ENCODE assay signal across 13 cellular contexts in genomic region chr20:25051386-25052155, GRCh38. TPM values are rescaled to one million over a fixed set of nuclear protein-coding genes. Genes with fewer than 3 reads are reported as not detected.
DNase-seq lines count a peak whose midpoint lies in the region; ATAC-seq and TF ChIP-seq lines count a peak whose summit lies in the region.
"Had no signal": no experiment of that assay in that cellular context is flagged by ENCODE, and none has a peak within 500 bp of the region (broad histone marks: within the 10 kb centered on the region; RNA-seq: fewer than 3 reads in every experiment).

No MANE protein-coding gene starts in this region.

- no peak overlapping the region for H3K4me3 Mint-ChIP-seq in activated naive CD8-positive, alpha-beta T cell
- no peak overlapping the region for H3K4me3 Mint-ChIP-seq in activated naive CD8-positive, alpha-beta T cell treated with anti-CD3 and anti-CD28 coated beads for 36 hours
- H3K4me3 Mint-ChIP-seq in naive B cell: peak overlapping the region in 7 of 8 donors; percentile 16 to 93 (median 67)

- TF ChIP-seq POLR2A in esophagus muscularis mucosa (IDR thresholded peaks at IDR 0.05; ENCODE audit: low read depth): no peak

- ATAC-seq in naive B cell (ENCODE audit: low read depth in 2 of 2) (no peak), GM21825 (IDR thresholded peaks at IDR 0.05; ENCODE audit: unreplicated experiment) (no peak)

- WGBS in esophagus muscularis mucosa: 95% methylated on average over 7 of the region's 7 CpGs

- TF ChIP-seq EP300 in esophagus muscularis mucosa (IDR thresholded peaks at IDR 0.05): no peak

- DNase-seq in activated naive CD8-positive, alpha-beta T cell treated with anti-CD3 and anti-CD28 coated beads for 36 hours: no peak
- DNase-seq in esophagus muscularis mucosa (ENCODE audit: extremely low spot score) (no peak), naive B cell (no peak), tibial artery (peak; percentile 12 to 51), NCI-H1417 treated with DMSO at 0.1 percent for 48 hours (lab: John Stamatoyannopoulos, UW) (no peak)
- DNase-seq in stimulated activated CD4-positive, alpha-beta T cell treated with anti-CD3 and anti-CD28 coated beads, Interleukin-12 subunit alpha, Interleukin-12 subunit beta, amount 100 ng/mL, for 4 hours: no peak
- DNase-seq: activated gamma-delta T cell, DMS79, HCEC 1CT, small intestine had no signal

- no peaks in the 10 kb centered on the region for H3K27me3 Mint-ChIP-seq in activated naive CD8-positive, alpha-beta T cell
- H3K27me3 Mint-ChIP-seq in activated naive CD8-positive, alpha-beta T cell treated with anti-CD3 and anti-CD28 coated beads for 36 hours: no peaks in the 10 kb centered on the region
- H3K27me3 Mint-ChIP-seq in naive B cell: no peaks in the 10 kb centered on the region

- TF ChIP-seq CTCF in esophagus muscularis mucosa (IDR thresholded peaks at IDR 0.05) (no peak), tibial artery (IDR thresholded peaks at IDR 0.05) (no peak)

- H3K4me3 ChIP-seq in esophagus muscularis mucosa (no peak overlapping the region), tibial artery (no peak overlapping the region)

- peaks cover 6% of the 10 kb centered on the region for H3K36me3 Mint-ChIP-seq in activated naive CD8-positive, alpha-beta T cell
- H3K36me3 Mint-ChIP-seq in activated naive CD8-positive, alpha-beta T cell treated with anti-CD3 and anti-CD28 coated beads for 36 hours: no peaks in the 10 kb centered on the region
- peaks cover 0 to 7% of the 10 kb centered on the region in 2 donors for H3K36me3 Mint-ChIP-seq in naive B cell

- peaks cover 61% of the 10 kb centered on the region for H3K4me1 Mint-ChIP-seq in activated naive CD8-positive, alpha-beta T cell (ENCODE audit: low read depth)
- H3K4me1 Mint-ChIP-seq in activated naive CD8-positive, alpha-beta T cell treated with anti-CD3 and anti-CD28 coated beads for 36 hours: peaks cover 53% of the 10 kb centered on the region
- peaks cover 68 to 87% (median 87%) of the 10 kb centered on the region in 3 donors for H3K4me1 Mint-ChIP-seq in naive B cell

- H3K9me3 ChIP-seq in esophagus muscularis mucosa (no peaks in the 10 kb centered on the region), tibial artery (no peaks in the 10 kb centered on the region)

- H3K9me3 Mint-ChIP-seq in activated naive CD8-positive, alpha-beta T cell (ENCODE audit: low read depth): no peaks in the 10 kb centered on the region
- H3K9me3 Mint-ChIP-seq in activated naive CD8-positive, alpha-beta T cell treated with anti-CD3 and anti-CD28 coated beads for 36 hours: no peaks in the 10 kb centered on the region
- H3K9me3 Mint-ChIP-seq in naive B cell: no peaks in the 10 kb centered on the region

- H3K27ac Mint-ChIP-seq in activated naive CD8-positive, alpha-beta T cell: peak overlapping the region; percentile 10
- no peak overlapping the region for H3K27ac Mint-ChIP-seq in activated naive CD8-positive, alpha-beta T cell treated with anti-CD3 and anti-CD28 coated beads for 36 hours
- peak overlapping the region in 5 of 6 donors; percentile 56 to 91 (median 70) for H3K27ac Mint-ChIP-seq in naive B cell

- intact Hi-C loops in esophagus muscularis mucosa (cut with DNase I): loop anchor here (10.0 kb wide), 1 partner anchor 1427 kb away; no protein-coding TSS in a partner anchor
- intact Hi-C loops in tibial artery (cut with DNase I; ENCODE audit: low total_unique reads): loop anchor here (10.0 kb wide), 1 partner anchor 183 kb away; no protein-coding TSS in a partner anchor

- H3K4me1 ChIP-seq in esophagus muscularis mucosa (peaks cover 92 to 100% (median 99%) of the 10 kb centered on the region in 4 donors), tibial artery (peaks cover 10 to 98% (median 92%) of the 10 kb centered on the region in 4 donors)

- no peaks in the 10 kb centered on the region for H3K27me3 ChIP-seq in esophagus muscularis mucosa
- H3K27me3 ChIP-seq in tibial artery: no peaks in the 10 kb centered on the region

- H3K27ac ChIP-seq in esophagus muscularis mucosa (replicated peaks in 1 of 4) (peak overlapping the region; percentile 96 to 98 (median 97)), tibial artery (peak overlapping the region; percentile 93 to 96)

- H3K36me3 ChIP-seq in esophagus muscularis mucosa: peaks cover 11 to 17% (median 14%) of the 10 kb centered on the region in 4 donors
- peaks cover 8 to 14% (median 10%) of the 10 kb centered on the region in 3 donors for H3K36me3 ChIP-seq in tibial artery

RNA-seq across cellular contexts. Expression of gene ACSS1, which starts 6.4 kb away (rescaled TPM):
- 10 to 100 TPM; 14.3 to 14.5 TPM for total RNA-seq in activated naive CD8-positive, alpha-beta T cell treated with anti-CD3 and anti-CD28 coated beads for 36 hours
- total RNA-seq in esophagus muscularis mucosa: 100 to 1,000 TPM in 1 of 4 donors, 10 to 100 TPM in 3; 36.6 to 154 (median 65.3) TPM
- 100 to 1,000 TPM in 2 of 6 donors, 10 to 100 TPM in 4; 84.6 to 115 (median 92.8) TPM for polyA plus RNA-seq in naive B cell (ENCODE audit: low read depth in 6 of 6)

RNA-seq across cellular contexts. Expression of gene VSX1, which starts 30.4 kb away (rescaled TPM):
- total RNA-seq in activated naive CD8-positive, alpha-beta T cell treated with anti-CD3 and anti-CD28 coated beads for 36 hours: not detected
- total RNA-seq in esophagus muscularis mucosa: under 1 TPM in 1 of 4 donors, not detected in 3; 0.83 TPM
- polyA plus RNA-seq in naive B cell (ENCODE audit: low read depth in 6 of 6): not detected
- total RNA-seq: HT1080 had no signal

RNA-seq across cellular contexts. Expression of gene APMAP, which starts 59.0 kb away (rescaled TPM):
- 10 to 100 TPM; 47.9 to 48.8 TPM for total RNA-seq in activated naive CD8-positive, alpha-beta T cell treated with anti-CD3 and anti-CD28 coated beads for 36 hours
- total RNA-seq in esophagus muscularis mucosa: 10 to 100 TPM; 21.6 to 35.6 (median 32.5) TPM
- polyA plus RNA-seq in naive B cell (ENCODE audit: low read depth in 6 of 6): 10 to 100 TPM; 41.4 to 71.6 (median 48.7) TPM

Comparison
In these comparisons a context has a peak if more than half of its experiments do, and no peak if none do; other contexts are left out.
1. H3K4me3 Mint-ChIP-seq: peak in naive B cell (7 of 8); none in activated naive CD8-positive, alpha-beta T cell (single experiment) and activated naive CD8-positive, alpha-beta T cell treated with anti-CD3 and anti-CD28 coated beads for 36 hours (single experiment).
2. DNase-seq: peak in tibial artery (2 of 2); none in activated naive CD8-positive, alpha-beta T cell treated with anti-CD3 and anti-CD28 coated beads for 36 hours (single experiment), esophagus muscularis mucosa (single experiment), naive B cell (single experiment), NCI-H1417 treated with DMSO at 0.1 percent for 48 hours (single experiment) and stimulated activated CD4-positive, alpha-beta T cell treated with anti-CD3 and anti-CD28 coated beads, Interleukin-12 subunit alpha, Interleukin-12 subunit beta, amount 100 ng/mL, for 4 hours (single experiment).